In the genomic region with DNA sequence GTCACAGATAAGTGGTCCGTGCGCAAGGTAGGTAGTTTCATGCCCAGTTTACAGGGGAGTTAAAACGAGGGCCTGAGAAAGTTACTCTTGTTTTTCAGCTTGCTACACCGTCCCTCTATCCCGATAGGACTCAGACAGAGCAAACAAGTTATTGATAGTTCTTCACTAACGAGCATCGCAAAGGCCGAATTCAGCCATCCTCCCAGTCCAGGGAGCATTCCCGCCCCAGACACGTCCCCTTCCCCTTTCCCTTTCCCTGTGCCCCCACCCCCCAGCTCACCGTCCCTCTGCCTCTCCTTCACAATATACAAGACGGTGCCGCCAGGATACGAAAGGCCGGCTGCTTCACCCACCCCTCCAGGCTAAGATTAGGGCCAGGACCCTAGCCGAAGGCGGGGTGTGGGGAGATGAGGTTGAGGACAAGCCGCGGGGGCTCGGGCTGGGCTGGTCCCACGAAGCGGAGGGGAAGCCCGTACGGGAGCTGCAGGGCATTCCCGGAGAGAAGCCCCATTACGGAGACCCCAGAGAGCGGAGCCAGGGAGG, we compare ENCODE assay signal across 8 cellular contexts. TPM values are rescaled to one million over a fixed set of nuclear protein-coding genes. Genes with fewer than 3 reads are reported as not detected.
A peak's percentile ranks its signal among the peaks of the same experiment; 100 is the strongest.
DNase-seq lines count a peak whose midpoint lies in the region; ATAC-seq and TF ChIP-seq lines count a peak whose summit lies in the region.

No MANE protein-coding gene starts in this region.

- H3K9me3 Mint-ChIP-seq in MCF 10A (ENCODE audit: unreplicated experiment) = no peaks in the 10 kb centered on the region

- H3K27ac Mint-ChIP-seq in MCF 10A (ENCODE audit: low read depth, unreplicated experiment) = peak overlapping the region; percentile 97

- H3K4me1 ChIP-seq in left lung (peaks cover 7 to 38% of the 10 kb centered on the region in 2 donors), thymus (ENCODE audit: control insufficient read depth, insufficient read depth, low read length) (peaks cover 7% of the 10 kb centered on the region)

- CTCF ChIA-PET in MCF 10A (lab: Yijun Ruan, JAX) = interaction anchor here (0.6 to 1.5 kb wide), 13 partner anchors 10 to 631 kb away, joined by 3 to 6 read pairs (median 3); a partner anchor contains a TSS

- H3K27ac ChIP-seq in KOPT-K1 (ENCODE audit: low read depth, low read length, poor library complexity, severe bottlenecking) = peak overlapping the region; percentile 72
- peak overlapping the region; percentile 49 to 62 for H3K27ac ChIP-seq in left lung
- peak overlapping the region; percentile 89 for H3K27ac ChIP-seq in thymus (ENCODE audit: low read depth)

- DNase-seq in MCF 10A (ENCODE audit: unreplicated experiment) (peak; percentile 39), left lung (peak in 1 of 2 donors; percentile 44), NCI-H187 (lab: John Stamatoyannopoulos, UW) (no peak), NCI-H1436 (lab: John Stamatoyannopoulos, UW) (no peak), GM20000 (ENCODE audit: low spot score) (no peak)

- H3K4me3 ChIP-seq in left lung = peak overlapping the region; percentile 75 to 89
- H3K4me3 ChIP-seq in thymus (ENCODE audit: low read length) = peak overlapping the region; percentile 88

- H3K9me3 ChIP-seq in KOPT-K1 (ENCODE audit: insufficient read depth, low read length, poor library complexity, severe bottlenecking) (no peaks in the 10 kb centered on the region), left lung (no peaks in the 10 kb centered on the region), thymus (ENCODE audit: control insufficient read depth) (no peaks in the 10 kb centered on the region)

- H3K4me1 Mint-ChIP-seq in MCF 10A (ENCODE audit: insufficient read depth, unreplicated experiment) = peaks cover 18% of the 10 kb centered on the region

- TF ChIP-seq CTCF in MCF 10A (IDR thresholded peaks at IDR 0.05; ENCODE audit: unreplicated experiment) = no peak
- TF ChIP-seq CTCF in left lung (IDR thresholded peaks at IDR 0.05) = no peak
- TF ChIP-seq CTCF in GM20000 (IDR thresholded peaks at IDR 0.05; ENCODE audit: extremely low read depth, missing control alignments) = no peak

- peak overlapping the region; percentile 98 for H3K4me3 Mint-ChIP-seq in MCF 10A (ENCODE audit: unreplicated experiment)

- TSS peak; percentile 70 for BruUV-seq in MCF 10A (replicated peaks; lab: Mats Ljungman, UMichigan)

- ATAC-seq in GM18907 (IDR thresholded peaks at IDR 0.05; ENCODE audit: unreplicated experiment) = peak; percentile 18
- ATAC-seq in left lung = peak; percentile 30

- H3K36me3 ChIP-seq in KOPT-K1 (ENCODE audit: insufficient read depth, low read length) (peaks cover 36% of the 10 kb centered on the region), left lung (peaks cover 0 to 28% of the 10 kb centered on the region in 2 donors), thymus (ENCODE audit: control insufficient read depth, insufficient read depth) (peaks cover 17% of the 10 kb centered on the region)

- H3K36me3 Mint-ChIP-seq in MCF 10A (ENCODE audit: insufficient read depth, unreplicated experiment) = peaks cover 27% of the 10 kb centered on the region

- 4% methylated on average over 27 of the region's 27 CpGs for WGBS in thymus

- POLR2A ChIA-PET in MCF 10A (lab: Yijun Ruan, JAX) = interaction anchor here (0.6 to 3.0 kb wide), 17 partner anchors 9 to 582 kb away, joined by 3 to 51 read pairs (median 6); a partner anchor contains a TSS

- no peaks in the 10 kb centered on the region for H3K27me3 Mint-ChIP-seq in MCF 10A (ENCODE audit: insufficient read depth, unreplicated experiment)

- H3K27me3 ChIP-seq in left lung (peaks cover 0 to 21% of the 10 kb centered on the region in 2 donors), thymus (ENCODE audit: control insufficient read depth, insufficient read depth) (no peaks in the 10 kb centered on the region)

- intact Hi-C loops in MCF 10A (cut with micrococcal nuclease) (loop anchor here (2.0 to 5.0 kb wide), 2 partner anchors 54 to 86 kb away; a partner anchor contains a TSS), left lung (cut with DNase I) (no loop called here)

RNA-seq across cellular contexts. Expression of a gene that starts 0.6 kb away (rescaled TPM):
- total RNA-seq in MCF 10A (2022) = 83.8 and 92.0 TPM in 2 replicates
- total RNA-seq in left lung = 10 to 100 TPM; 74.5 to 91.7 TPM
- 56.0 TPM for polyA plus RNA-seq in thymus

RNA-seq across cellular contexts. Expression of a gene that starts 4.3 kb away (rescaled TPM):
- total RNA-seq in MCF 10A (2022) = 1.1 and 1.3 TPM in 2 replicates
- 1 to 10 TPM; 6.0 to 8.2 TPM for total RNA-seq in left lung
- polyA plus RNA-seq in thymus = 3.3 TPM

RNA-seq across cellular contexts. Expression of a gene that starts 27.4 kb away (rescaled TPM):
- total RNA-seq in MCF 10A (2022) (90.9 and 134 TPM in 2 replicates), left lung (10 to 100 TPM; 14.9 to 24.0 TPM)
- polyA plus RNA-seq in thymus = 30.6 TPM

RNA-seq across cellular contexts. Expression of a gene that starts 27.6 kb away (rescaled TPM):
- total RNA-seq in MCF 10A (2022) (167 and 196 TPM in 2 replicates), left lung (100 to 1,000 TPM in 1 of 2 donors, 10 to 100 TPM in 1; 83.3 to 109 TPM)
- polyA plus RNA-seq in thymus = 161 TPM

RNA-seq across cellular contexts. Expression of a gene that starts 55.4 kb away (rescaled TPM):
- 333 and 339 TPM in 2 replicates for total RNA-seq in MCF 10A (2022)
- 100 to 1,000 TPM in 1 of 2 donors, 10 to 100 TPM in 1; 92.1 to 128 TPM for total RNA-seq in left lung
- polyA plus RNA-seq in thymus = 129 TPM
